In genomic region chr12:19191563-19191962, GRCh38 we compare ENCODE assay signal across 23 cellular contexts.
DNase-seq lines count a peak whose midpoint lies in the region; ATAC-seq and TF ChIP-seq lines count a peak whose summit lies in the region.
"Had no signal": no experiment of that assay in that cellular context is flagged by ENCODE, and none has a peak within 500 bp of the region (broad histone marks: within the 10 kb centered on the region; RNA-seq: fewer than 3 reads in every experiment).

No MANE protein-coding gene starts in this region.

- no peak for TF ChIP-seq CTCF in SK-N-SH (IDR thresholded peaks at IDR 0.05)
- no peak for TF ChIP-seq CTCF in esophagus muscularis mucosa (IDR thresholded peaks at IDR 0.05)
- TF ChIP-seq CTCF in nephron (IDR thresholded peaks at IDR 0.05; ENCODE audit: unreplicated experiment in 3 of 3) = no peak
- TF ChIP-seq CTCF in prostate gland (IDR thresholded peaks at IDR 0.05) = no peak

- TF ChIP-seq RAD21 in SK-N-SH (IDR thresholded peaks at IDR 0.05; ENCODE audit: low read length) = no peak

- H3K4me3 ChIP-seq in SK-N-SH (ENCODE audit: low read depth in 2 of 2, low read length in 1 of 2) (no peak overlapping the region), esophagus muscularis mucosa (no peak overlapping the region), prostate gland (no peak overlapping the region)
- H3K4me3 ChIP-seq: SK-N-MC had no signal

- H3K36me3 ChIP-seq in SK-N-SH (replicated peaks in 1 of 2; ENCODE audit: control insufficient read depth in 1 of 2, insufficient read depth in 2 of 2, low read length in 1 of 2) = no peaks in the 10 kb centered on the region
- H3K36me3 ChIP-seq in esophagus muscularis mucosa = no peaks in the 10 kb centered on the region
- no peaks in the 10 kb centered on the region for H3K36me3 ChIP-seq in prostate gland

- H3K4me3 Mint-ChIP-seq in nephron = no peak overlapping the region
- H3K4me3 Mint-ChIP-seq: immature natural killer cell, memory B cell had no signal

- H3K79me2 ChIP-seq in SK-N-SH (ENCODE audit: insufficient read depth) = peaks cover 3% of the 10 kb centered on the region; the same call in 1 of the 2 replicates

- no peaks in the 10 kb centered on the region for H4K20me1 ChIP-seq in SK-N-SH (ENCODE audit: insufficient read depth)

- H3K9me3 Mint-ChIP-seq in nephron = no peaks in the 10 kb centered on the region
- H3K9me3 Mint-ChIP-seq: immature natural killer cell, memory B cell had no signal

- no peak for ATAC-seq in GM18858 (IDR thresholded peaks at IDR 0.05; ENCODE audit: unreplicated experiment)
- ATAC-seq: PC-3, sciatic nerve had no signal

- H3K9ac ChIP-seq in SK-N-SH = no peak overlapping the region

- H3K4me1 ChIP-seq in SK-N-SH (ENCODE audit: control insufficient read depth in 1 of 2, insufficient read depth in 2 of 2, low read depth in 1 of 2, low read length in 1 of 2) (peaks cover 3 to 28% of the 10 kb centered on the region in 2 experiments; a peak in 3 of 4 replicates), esophagus muscularis mucosa (peaks cover 33 to 76% (median 63%) of the 10 kb centered on the region in 4 donors), prostate gland (replicated peaks) (no peaks in the 10 kb centered on the region)

- peak overlapping the region in 1 of 2 experiments; percentile 68; a peak in 2 of 4 replicates for H3K27ac ChIP-seq in SK-N-SH (ENCODE audit: low read depth in 2 of 2, low read length in 1 of 2)
- peak overlapping the region in 3 of 4 donors; percentile 5 to 28 (median 12) for H3K27ac ChIP-seq in esophagus muscularis mucosa (replicated peaks in 1 of 4)
- no peak overlapping the region for H3K27ac ChIP-seq in prostate gland
- H3K27ac ChIP-seq: SK-N-MC had no signal

- H3K27me3 ChIP-seq in SK-N-SH (ENCODE audit: insufficient read depth) (no peaks in the 10 kb centered on the region), esophagus muscularis mucosa (no peaks in the 10 kb centered on the region), prostate gland (replicated peaks; ENCODE audit: insufficient read depth) (no peaks in the 10 kb centered on the region)

- H3K36me3 Mint-ChIP-seq in nephron (ENCODE audit: low read depth) = no peaks in the 10 kb centered on the region
- H3K36me3 Mint-ChIP-seq: immature natural killer cell, memory B cell had no signal

- CTCF ChIA-PET in SK-N-SH (lab: Yijun Ruan, JAX) = interaction anchor here (0.9 kb wide), 1 partner anchor 941 kb away, joined by 3 read pairs; no protein-coding TSS in a partner anchor

- 86% methylated on average over 5 of the region's 5 CpGs for WGBS in SK-N-SH (ENCODE audit: low lambda C conversion rate)
- WGBS in esophagus muscularis mucosa = 87% methylated on average over 5 of the region's 5 CpGs
- WGBS in prostate gland = 86% methylated on average over 5 of the region's 5 CpGs

- no peaks in the 10 kb centered on the region for H3K27me3 Mint-ChIP-seq in nephron (ENCODE audit: low read depth)
- H3K27me3 Mint-ChIP-seq: memory B cell had no signal

- peaks cover 37% of the 10 kb centered on the region for H3K4me1 Mint-ChIP-seq in nephron
- H3K4me1 Mint-ChIP-seq: immature natural killer cell, memory B cell had no signal

- POLR2A ChIA-PET in SK-N-SH (lab: Yijun Ruan, JAX) = no interaction called here

- peak overlapping the region in 2 of 3 experiments; percentile 30 to 76 for H3K27ac Mint-ChIP-seq in nephron
- H3K27ac Mint-ChIP-seq: immature natural killer cell, memory B cell had no signal

- no peak for TF ChIP-seq EP300 in SK-N-SH (IDR thresholded peaks at IDR 0.05; ENCODE audit: borderline replicate concordance in 1 of 2, low read depth in 1 of 2, low read length in 1 of 2)
- no peak for TF ChIP-seq EP300 in esophagus muscularis mucosa (IDR thresholded peaks at IDR 0.05)

- TF ChIP-seq POLR2A in esophagus muscularis mucosa (IDR thresholded peaks at IDR 0.05; ENCODE audit: low read depth) (no peak), prostate gland (IDR thresholded peaks at IDR 0.05) (no peak)

- no peak overlapping the region for H2AFZ ChIP-seq in SK-N-SH (ENCODE audit: low read depth)

- DNase-seq in D341Med (ENCODE audit: low spot score) (peak; percentile 42), SK-N-SH (no peak), esophagus muscularis mucosa (ENCODE audit: extremely low spot score) (no peak), AG08396 (ENCODE audit: low spot score) (no peak), ecto neural progenitor cell (ENCODE audit: low spot score) (no peak), prostate gland (ENCODE audit: low spot score) (no peak)
- DNase-seq: activated CD4-positive, alpha-beta T cell treated with anti-CD3 and anti-CD28 coated beads for 48 hours; activated CD8-positive, alpha-beta memory T cell treated with anti-CD3 and anti-CD28 coated beads, Interleukin-2, amount 50 U/mL, for 48 hours; activated gamma-delta T cell; anterior cingulate cortex; cortex of kidney; erythroblast; immature natural killer cell; NCI-H2029; NCI-H526; PC-3; substantia nigra; T1000 had no signal

- H3K9me2 ChIP-seq in SK-N-SH = no peaks in the 10 kb centered on the region

- intact Hi-C loops in esophagus muscularis mucosa (cut with DNase I) = loop anchor here (10.0 kb wide), 1 partner anchor 93 kb away; no protein-coding TSS in a partner anchor
- intact Hi-C loops in prostate gland (cut with DNase I) = no loop called here

- H3K9me3 ChIP-seq in SK-N-SH (no peaks in the 10 kb centered on the region), esophagus muscularis mucosa (no peaks in the 10 kb centered on the region), prostate gland (no peaks in the 10 kb centered on the region)

- peaks cover 17% of the 10 kb centered on the region for H3F3A ChIP-seq in SK-N-SH (replicated peaks; ENCODE audit: insufficient read depth)

- H3K4me2 ChIP-seq in SK-N-SH = peak overlapping the region; percentile 9; the same call in 1 of the 2 replicates

TF ChIP-seq in SK-N-SH, 30 proteins besides CTCF, POLR2A, EP300 and RAD21:
- TF ChIP-seq TCF12 (IDR thresholded peaks at IDR 0.05) = no peak
- TF ChIP-seq MEF2A (IDR thresholded peaks at IDR 0.05; ENCODE audit: borderline replicate concordance, low read depth) = no peak
- TF ChIP-seq CHD2 (IDR thresholded peaks at IDR 0.05; ENCODE audit: low read length, partially characterized antibody) = no peak
- TF ChIP-seq RCOR1 (IDR thresholded peaks at IDR 0.05; ENCODE audit: low read length) = no peak
- no peak for TF ChIP-seq FOXM1 (IDR thresholded peaks at IDR 0.05; ENCODE audit: low read depth)
- TF ChIP-seq YY1 (IDR thresholded peaks at IDR 0.05; ENCODE audit: low read depth) = no peak
- no peak for TF ChIP-seq SMC3 (IDR thresholded peaks at IDR 0.05; ENCODE audit: low read depth, low read length)
- no peak for TF ChIP-seq EZH2phosphoT487 (IDR thresholded peaks at IDR 0.05; ENCODE audit: borderline replicate concordance, low read depth)
- TF ChIP-seq RFX5 (IDR thresholded peaks at IDR 0.05; ENCODE audit: low read length) = no peak
- no peak for TF ChIP-seq FOSL2 (IDR thresholded peaks at IDR 0.05; ENCODE audit: borderline replicate concordance, low read depth)
- TF ChIP-seq NRF1 (IDR thresholded peaks at IDR 0.05; ENCODE audit: low read depth, low read length) = no peak
- TF ChIP-seq, protein P1, sequence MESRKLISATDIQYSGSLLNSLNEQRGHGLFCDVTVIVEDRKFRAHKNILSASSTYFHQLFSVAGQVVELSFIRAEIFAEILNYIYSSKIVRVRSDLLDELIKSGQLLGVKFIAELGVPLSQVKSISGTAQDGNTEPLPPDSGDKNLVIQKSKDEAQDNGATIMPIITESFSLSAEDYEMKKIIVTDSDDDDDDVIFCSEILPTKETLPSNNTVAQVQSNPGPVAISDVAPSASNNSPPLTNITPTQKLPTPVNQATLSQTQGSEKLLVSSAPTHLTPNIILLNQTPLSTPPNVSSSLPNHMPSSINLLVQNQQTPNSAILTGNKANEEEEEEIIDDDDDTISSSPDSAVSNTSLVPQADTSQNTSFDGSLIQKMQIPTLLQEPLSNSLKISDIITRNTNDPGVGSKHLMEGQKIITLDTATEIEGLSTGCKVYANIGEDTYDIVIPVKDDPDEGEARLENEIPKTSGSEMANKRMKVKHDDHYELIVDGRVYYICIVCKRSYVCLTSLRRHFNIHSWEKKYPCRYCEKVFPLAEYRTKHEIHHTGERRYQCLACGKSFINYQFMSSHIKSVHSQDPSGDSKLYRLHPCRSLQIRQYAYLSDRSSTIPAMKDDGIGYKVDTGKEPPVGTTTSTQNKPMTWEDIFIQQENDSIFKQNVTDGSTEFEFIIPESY (IDR thresholded peaks at IDR 0.05; ENCODE audit: borderline replicate concordance, low read depth) = no peak
- no peak for TF ChIP-seq RXRA (IDR thresholded peaks at IDR 0.05; ENCODE audit: borderline replicate concordance, low read depth)
- no peak for TF ChIP-seq SIN3A (IDR thresholded peaks at IDR 0.05; ENCODE audit: borderline replicate concordance, low read depth, low read length)
- no peak for TF ChIP-seq TAF1 (IDR thresholded peaks at IDR 0.05; ENCODE audit: borderline replicate concordance, low read depth, low read length)
- no peak for TF ChIP-seq TEAD4 (IDR thresholded peaks at IDR 0.05; ENCODE audit: borderline replicate concordance, insufficient read depth)
- no peak for TF ChIP-seq USF1 (IDR thresholded peaks at IDR 0.05; ENCODE audit: borderline replicate concordance, low read depth)
- TF ChIP-seq, protein P2, sequence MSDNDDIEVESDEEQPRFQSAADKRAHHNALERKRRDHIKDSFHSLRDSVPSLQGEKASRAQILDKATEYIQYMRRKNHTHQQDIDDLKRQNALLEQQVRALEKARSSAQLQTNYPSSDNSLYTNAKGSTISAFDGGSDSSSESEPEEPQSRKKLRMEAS (IDR thresholded peaks at IDR 0.05; ENCODE audit: low read depth) = no peak
TF ChIP-seq in SK-N-SH: peak in this region for 0.

Comparison
In these comparisons a context has a peak if more than half of its experiments do, and no peak if none do; other contexts are left out.
1. H3K27ac ChIP-seq: peak in esophagus muscularis mucosa (3 of 4); none in prostate gland (0 of 2).